In genomic region chr12:110543252-110543959, GRCh38 we compare ENCODE assay signal across 8 cellular contexts. TPM values are rescaled to one million over a fixed set of nuclear protein-coding genes. Genes with fewer than 3 reads are reported as not detected.
DNase-seq lines count a peak whose midpoint lies in the region; ATAC-seq lines count a peak whose summit lies in the region.

No MANE protein-coding gene starts in this region.

- peak overlapping the region in 1 of 2 donors; percentile 52 for H3K4me3 Mint-ChIP-seq in activated T-cell treated with anti-CD3 and anti-CD28 coated beads, Interleukin-2, amount 50 U/mL, for 72 hours

- H3K9me3 Mint-ChIP-seq in activated T-cell treated with anti-CD3 and anti-CD28 coated beads, Interleukin-2, amount 50 U/mL, for 72 hours = no peaks in the 10 kb centered on the region

- H3K36me3 Mint-ChIP-seq in activated T-cell treated with anti-CD3 and anti-CD28 coated beads, Interleukin-2, amount 50 U/mL, for 72 hours (ENCODE audit: insufficient read depth in 2 of 2) = peaks cover 7 to 33% of the 10 kb centered on the region in 2 donors

- ATAC-seq in activated T-cell treated with anti-CD3 and anti-CD28 coated beads, Interleukin-2, amount 50 U/mL, for 72 hours (replicated peaks in 1 of 2) = no peak
- ATAC-seq in left lobe of liver (peak; percentile 91), GM21423 (IDR thresholded peaks at IDR 0.05; ENCODE audit: unreplicated experiment) (no peak)

- no peaks in the 10 kb centered on the region for H3K27me3 Mint-ChIP-seq in activated T-cell treated with anti-CD3 and anti-CD28 coated beads, Interleukin-2, amount 50 U/mL, for 72 hours (ENCODE audit: low read depth)

- DNase-seq in activated T-cell treated with anti-CD3 and anti-CD28 coated beads, Interleukin-2, amount 50 U/mL, for 72 hours = no peak
- no peak for DNase-seq in activated T-cell treated with anti-CD3 and anti-CD28 coated beads, Interleukin-2, amount 50 U/mL, for 48 hours
- DNase-seq in brain pericyte (ENCODE audit: low read depth, low spot score) (peak; percentile 60), left lobe of liver (ENCODE audit: low spot score) (peak; percentile 98), stromal cell of bone marrow (ENCODE audit: low read depth) (peak; percentile 72), SK-N-DZ (ENCODE audit: low spot score) (no peak)
- no peak for DNase-seq in stimulated activated CD4-positive, alpha-beta T cell treated with anti-CD3 and anti-CD28 coated beads, Interleukin-15, amount 100 ng/mL, for 24 hours

- peaks cover 47% of the 10 kb centered on the region for H3K4me1 Mint-ChIP-seq in activated T-cell treated with anti-CD3 and anti-CD28 coated beads, Interleukin-2, amount 50 U/mL, for 72 hours (ENCODE audit: low read depth)

- peak overlapping the region; percentile 86 for H3K27ac Mint-ChIP-seq in activated T-cell treated with anti-CD3 and anti-CD28 coated beads, Interleukin-2, amount 50 U/mL, for 72 hours

RNA-seq across cellular contexts. Expression of gene PPTC7, which starts 39.7 kb away (rescaled TPM):
- total RNA-seq in activated T-cell treated with anti-CD3 and anti-CD28 coated beads, Interleukin-2, amount 50 U/mL, for 72 hours = 10 to 100 TPM; 42.6 to 42.9 TPM
- total RNA-seq in left lobe of liver = 12.7 TPM
- polyA plus RNA-seq in SK-N-DZ (2014; cell fraction: cytosol; rRNA removed) = 4.0 and 4.5 TPM in 2 replicates
- 3.6 and 8.1 TPM in 2 replicates for polyA plus RNA-seq in SK-N-DZ (2014; cell fraction: nucleus; rRNA removed)

RNA-seq across cellular contexts. Expression of gene RAD9B, which starts 41.3 kb away (rescaled TPM):
- 1 to 10 TPM; 2.3 to 4.4 TPM for total RNA-seq in activated T-cell treated with anti-CD3 and anti-CD28 coated beads, Interleukin-2, amount 50 U/mL, for 72 hours
- total RNA-seq in left lobe of liver = 0.25 TPM
- 0.28 and 0.42 TPM in 2 replicates for polyA plus RNA-seq in SK-N-DZ (2014; cell fraction: cytosol; rRNA removed)
- 0.05 and 0.19 TPM in 2 replicates for polyA plus RNA-seq in SK-N-DZ (2014; cell fraction: nucleus; rRNA removed)

RNA-seq across cellular contexts. Expression of gene VPS29, which starts 41.5 kb away (rescaled TPM):
- 100 to 1,000 TPM in 1 of 2 donors, 10 to 100 TPM in 1; 98.2 to 104 TPM for total RNA-seq in activated T-cell treated with anti-CD3 and anti-CD28 coated beads, Interleukin-2, amount 50 U/mL, for 72 hours
- 42.3 TPM for total RNA-seq in left lobe of liver
- polyA plus RNA-seq in SK-N-DZ (2014; cell fraction: cytosol; rRNA removed) = 88.4 and 108 TPM in 2 replicates
- polyA plus RNA-seq in SK-N-DZ (2014; cell fraction: nucleus; rRNA removed) = 138 and 199 TPM in 2 replicates

Comparison
In these comparisons a context has a peak if more than half of its experiments do, and no peak if none do; other contexts are left out.
1. DNase-seq: peak in brain pericyte (single experiment), left lobe of liver (single experiment) and stromal cell of bone marrow (single experiment); none in activated T-cell treated with anti-CD3 and anti-CD28 coated beads, Interleukin-2, amount 50 U/mL, for 72 hours (0 of 2), activated T-cell treated with anti-CD3 and anti-CD28 coated beads, Interleukin-2, amount 50 U/mL, for 48 hours (0 of 2), SK-N-DZ (single experiment) and stimulated activated CD4-positive, alpha-beta T cell treated with anti-CD3 and anti-CD28 coated beads, Interleukin-15, amount 100 ng/mL, for 24 hours (single experiment).